In genomic region chr3:54066253-54066652, GRCh38 we compare ENCODE assay signal across 26 cellular contexts. TPM values are rescaled to one million over a fixed set of nuclear protein-coding genes. Genes with fewer than 3 reads are reported as not detected.
DNase-seq lines count a peak whose midpoint lies in the region; ATAC-seq and TF ChIP-seq lines count a peak whose summit lies in the region.
"Had no signal": no experiment of that assay in that cellular context is flagged by ENCODE, and none has a peak within 500 bp of the region (broad histone marks: within the 10 kb centered on the region; RNA-seq: fewer than 3 reads in every experiment).

No MANE protein-coding gene starts in this region.

- H3K27me3 ChIP-seq in esophagus (ENCODE audit: control insufficient read depth in 1 of 2, insufficient read depth in 2 of 2, low read length in 2 of 2) (no peaks in the 10 kb centered on the region), esophagus squamous epithelium (no peaks in the 10 kb centered on the region), Karpas-422 (ENCODE audit: low read length) (no peaks in the 10 kb centered on the region)
- H3K27me3 ChIP-seq: BE2C, BLaER1 had no signal

- no peak overlapping the region for H2AFZ ChIP-seq in Karpas-422 (ENCODE audit: low read length)

- H3K9me3 ChIP-seq in esophagus (ENCODE audit: control insufficient read depth in 2 of 2, insufficient read depth in 1 of 2, low read depth in 1 of 2, low read length in 1 of 2), result peaks cover 5 to 8% of the 10 kb centered on the region in 2 donors
- peaks cover 0 to 14% (median 14%) of the 10 kb centered on the region in 3 donors for H3K9me3 ChIP-seq in esophagus squamous epithelium
- no peaks in the 10 kb centered on the region for H3K9me3 ChIP-seq in Karpas-422 (ENCODE audit: low read length)
- H3K9me3 ChIP-seq: BE2C had no signal

- H3K4me3 ChIP-seq in esophagus (ENCODE audit: low read depth in 1 of 2, low read length in 2 of 2) (no peak overlapping the region), esophagus squamous epithelium (no peak overlapping the region), Karpas-422 (ENCODE audit: low read length) (no peak overlapping the region)
- H3K4me3 ChIP-seq: BLaER1, GM12878 had no signal

- H3K4me1 Mint-ChIP-seq in neural crest cell, result no peaks in the 10 kb centered on the region
- H3K4me1 Mint-ChIP-seq: CD4-positive, alpha-beta memory T cell; CD4-positive, CD25-positive, alpha-beta regulatory T cell; CD8-positive, alpha-beta memory T cell had no signal

- TF ChIP-seq POLR2A in esophagus squamous epithelium (IDR thresholded peaks at IDR 0.05), result no peak

- H3K4me1 ChIP-seq in esophagus (ENCODE audit: control insufficient read depth in 2 of 2, insufficient read depth in 2 of 2, low read length in 1 of 2) (peaks cover 8 to 17% of the 10 kb centered on the region in 2 donors), esophagus squamous epithelium (peaks cover 3 to 67% (median 28%) of the 10 kb centered on the region in 3 donors), Karpas-422 (ENCODE audit: low read length) (peaks cover 12% of the 10 kb centered on the region)
- H3K4me1 ChIP-seq: BE2C, BLaER1 had no signal

- no peaks in the 10 kb centered on the region for H3K27me3 Mint-ChIP-seq in neural crest cell (ENCODE audit: low read depth)

- H4K20me1 ChIP-seq in Karpas-422 (ENCODE audit: insufficient read depth, low read depth, low read length), result 0 out of 2 replicates have a peak, but pooled peaks cover 2% of the 10 kb centered on the region
- H4K20me1 ChIP-seq: BLaER1 had no signal

- peaks cover 2% of the 10 kb centered on the region for H3K36me3 Mint-ChIP-seq in neural crest cell (ENCODE audit: low read depth)
- H3K36me3 Mint-ChIP-seq: CD14-positive monocyte; CD4-positive, alpha-beta memory T cell; CD4-positive, CD25-positive, alpha-beta regulatory T cell; CD8-positive, alpha-beta memory T cell had no signal

- H3K27ac ChIP-seq in esophagus (ENCODE audit: low read depth in 2 of 2, low read length in 1 of 2) (peak overlapping the region; percentile 47 to 71), esophagus squamous epithelium (peak overlapping the region in 3 of 4 donors; percentile 61 to 80 (median 72)), Karpas-422 (ENCODE audit: low read length) (no peak overlapping the region)
- H3K27ac ChIP-seq: BLaER1 had no signal

- H3K9me3 Mint-ChIP-seq in neural crest cell, result peaks cover 3% of the 10 kb centered on the region

- H3K36me3 ChIP-seq in esophagus (ENCODE audit: control insufficient read depth in 2 of 2, insufficient read depth in 2 of 2, low read length in 1 of 2), result no peaks in the 10 kb centered on the region
- H3K36me3 ChIP-seq in esophagus squamous epithelium, result no peaks in the 10 kb centered on the region
- no peaks in the 10 kb centered on the region for H3K36me3 ChIP-seq in Karpas-422 (ENCODE audit: insufficient read depth, low read length)
- H3K36me3 ChIP-seq: BE2C, BLaER1 had no signal

- WGBS in esophagus, 2 donors, result 82 to 91% methylated on average over 3 of the region's 3 CpGs
- 100% methylated on average over 1 of the region's 3 CpGs; no CpG with 5 or more reads in 1 of the 2 donors for WGBS in esophagus squamous epithelium, 2 donors

- intact Hi-C loops in esophagus squamous epithelium (cut with DNase I) (no loop called here), Right ventricle myocardium superior (cut with DNase I) (no loop called here)

- no peak overlapping the region for H3K4me3 Mint-ChIP-seq in neural crest cell
- H3K4me3 Mint-ChIP-seq: CD4-positive, alpha-beta memory T cell; CD4-positive, CD25-positive, alpha-beta regulatory T cell; CD8-positive, alpha-beta memory T cell had no signal

- no peak for TF ChIP-seq CTCF in esophagus squamous epithelium (IDR thresholded peaks at IDR 0.05)
- no peak for TF ChIP-seq CTCF in neural crest cell (conservative IDR thresholded peaks at IDR 0.05)

- no peak overlapping the region for H3K9ac ChIP-seq in Karpas-422 (ENCODE audit: low read length)
- H3K9ac ChIP-seq: BLaER1 had no signal

- DNase-seq in esophagus squamous epithelium (lab: John Stamatoyannopoulos, UW) (no peak), neural crest cell (ENCODE audit: low read depth, low spot score) (no peak), Karpas-422 (no peak), Right ventricle myocardium superior (no peak)
- no peak for DNase-seq in activated CD4-positive, alpha-beta T cell treated with anti-CD3 and anti-CD28 coated beads for 4 hours
- DNase-seq: 8988T; ACHN; BE2C; C1 segment of cervical spinal cord; CD4-positive, alpha-beta memory T cell; CD4-positive, CD25-positive, alpha-beta regulatory T cell; CD8-positive, alpha-beta memory T cell; COR-L47; DMS 273 treated with DMSO at 0.1 percent for 48 hours; DMS153; DMS53; DMS79; DND-41; EL; GDM1 had no signal

- H3K79me2 ChIP-seq in Karpas-422 (ENCODE audit: low read length), result no peaks in the 10 kb centered on the region

- ATAC-seq in Right ventricle myocardium superior (ENCODE audit: poor library complexity), result no peak
- ATAC-seq: GM12878 had no signal

- no peak overlapping the region for H3K4me2 ChIP-seq in Karpas-422 (ENCODE audit: low read depth, low read length, poor library complexity, severe bottlenecking)
- H3K4me2 ChIP-seq: BLaER1 had no signal

- peak overlapping the region; percentile 62 for H3K27ac Mint-ChIP-seq in neural crest cell (ENCODE audit: unreplicated experiment)
- H3K27ac Mint-ChIP-seq: CD14-positive monocyte; CD4-positive, alpha-beta memory T cell; CD4-positive, CD25-positive, alpha-beta regulatory T cell; CD8-positive, alpha-beta memory T cell had no signal

- no peaks in the 10 kb centered on the region for H3K9me2 ChIP-seq in Karpas-422 (replicated peaks; ENCODE audit: insufficient read depth, low read length)

RNA-seq across cellular contexts. Expression of gene CACNA2D3, which starts 56.1 kb away (rescaled TPM):
- 1 to 10 TPM; 1.7 to 1.8 TPM for polyA plus RNA-seq in esophagus
- 1 to 10 TPM; 1.2 to 7.1 (median 5.1) TPM for total RNA-seq in esophagus squamous epithelium
- total RNA-seq in neural crest cell, result 0.34 and 0.82 TPM in 2 replicates
- total RNA-seq in Karpas-422 (2014; rRNA removed; shearing (Covaris generic); ENCODE audit: low replicate concordance), result 0.11 TPM in 1 of 2 replicates, not detected in the other
- 35.5 TPM for total RNA-seq in Right ventricle myocardium superior
- total RNA-seq: A673; CD4-positive, alpha-beta memory T cell; CD4-positive, CD25-positive, alpha-beta regulatory T cell; CD8-positive, alpha-beta memory T cell; G401; GM12878 had no signal
- polyA plus RNA-seq: CD4-positive, alpha-beta memory T cell; CD4-positive, CD25-positive, alpha-beta regulatory T cell; CD8-positive, alpha-beta memory T cell; GM12878 had no signal
